Comparison of ENCODE assay signal across 1 cellular context in genomic region chr15:51622269-51623180, GRCh38.
TF ChIP-seq lines count a peak whose summit lies in the region.

Gene DMXL2, minus strand, starts transcription at chr15:51622771. Its CDS starts 226 bp downstream, at chr15:51622545.

TF ChIP-seq in K562, 482 proteins besides CTCF, POLR2A, EP300 and RAD21 (continued from another document and continues in another):
- TF ChIP-seq, protein P1, sequence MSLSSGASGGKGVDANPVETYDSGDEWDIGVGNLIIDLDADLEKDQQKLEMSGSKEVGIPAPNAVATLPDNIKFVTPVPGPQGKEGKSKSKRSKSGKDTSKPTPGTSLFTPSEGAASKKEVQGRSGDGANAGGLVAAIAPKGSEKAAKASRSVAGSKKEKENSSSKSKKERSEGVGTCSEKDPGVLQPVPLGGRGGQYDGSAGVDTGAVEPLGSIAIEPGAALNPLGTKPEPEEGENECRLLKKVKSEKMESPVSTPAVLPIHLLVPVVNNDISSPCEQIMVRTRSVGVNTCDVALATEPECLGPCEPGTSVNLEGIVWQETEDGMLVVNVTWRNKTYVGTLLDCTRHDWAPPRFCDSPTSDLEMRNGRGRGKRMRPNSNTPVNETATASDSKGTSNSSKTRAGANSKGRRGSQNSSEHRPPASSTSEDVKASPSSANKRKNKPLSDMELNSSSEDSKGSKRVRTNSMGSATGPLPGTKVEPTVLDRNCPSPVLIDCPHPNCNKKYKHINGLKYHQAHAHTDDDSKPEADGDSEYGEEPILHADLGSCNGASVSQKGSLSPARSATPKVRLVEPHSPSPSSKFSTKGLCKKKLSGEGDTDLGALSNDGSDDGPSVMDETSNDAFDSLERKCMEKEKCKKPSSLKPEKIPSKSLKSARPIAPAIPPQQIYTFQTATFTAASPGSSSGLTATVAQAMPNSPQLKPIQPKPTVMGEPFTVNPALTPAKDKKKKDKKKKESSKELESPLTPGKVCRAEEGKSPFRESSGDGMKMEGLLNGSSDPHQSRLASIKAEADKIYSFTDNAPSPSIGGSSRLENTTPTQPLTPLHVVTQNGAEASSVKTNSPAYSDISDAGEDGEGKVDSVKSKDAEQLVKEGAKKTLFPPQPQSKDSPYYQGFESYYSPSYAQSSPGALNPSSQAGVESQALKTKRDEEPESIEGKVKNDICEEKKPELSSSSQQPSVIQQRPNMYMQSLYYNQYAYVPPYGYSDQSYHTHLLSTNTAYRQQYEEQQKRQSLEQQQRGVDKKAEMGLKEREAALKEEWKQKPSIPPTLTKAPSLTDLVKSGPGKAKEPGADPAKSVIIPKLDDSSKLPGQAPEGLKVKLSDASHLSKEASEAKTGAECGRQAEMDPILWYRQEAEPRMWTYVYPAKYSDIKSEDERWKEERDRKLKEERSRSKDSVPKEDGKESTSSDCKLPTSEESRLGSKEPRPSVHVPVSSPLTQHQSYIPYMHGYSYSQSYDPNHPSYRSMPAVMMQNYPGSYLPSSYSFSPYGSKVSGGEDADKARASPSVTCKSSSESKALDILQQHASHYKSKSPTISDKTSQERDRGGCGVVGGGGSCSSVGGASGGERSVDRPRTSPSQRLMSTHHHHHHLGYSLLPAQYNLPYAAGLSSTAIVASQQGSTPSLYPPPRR (CRISPR knock-in tag; IDR thresholded peaks at IDR 0.05; ENCODE audit: borderline replicate concordance), result no peak
- TF ChIP-seq SMARCA5 (IDR thresholded peaks at IDR 0.05) (no peak), KLF10 (CRISPR knock-in tag; IDR thresholded peaks at IDR 0.05) (no peak), ZNF511 (CRISPR knock-in tag; IDR thresholded peaks at IDR 0.05) (0 out of 2 replicates have a peak, but pooled peaks have one; percentile 41), HINFP (tag; conservative IDR thresholded peaks at IDR 0.05; ENCODE audit: low read depth) (no peak), PML (IDR thresholded peaks at IDR 0.05; ENCODE audit: low read length) (no peak), RHOXF2B (CRISPR knock-in tag; conservative IDR thresholded peaks at IDR 0.05) (no peak), TSC22D4 (tag; IDR thresholded peaks at IDR 0.05) (no peak), ZNF431 (CRISPR knock-in tag; IDR thresholded peaks at IDR 0.05) (no peak), AFF4 (CRISPR knock-in tag; IDR thresholded peaks at IDR 0.05) (peak; percentile 59; the same call in 1 of the 2 replicates), HBP1 (CRISPR knock-in tag; IDR thresholded peaks at IDR 0.05) (no peak), HES1 (IDR thresholded peaks at IDR 0.05; ENCODE audit: low read depth) (no peak), RNF219 (CRISPR knock-in tag; IDR thresholded peaks at IDR 0.05) (no peak), ETV1 (tag; conservative IDR thresholded peaks at IDR 0.05; ENCODE audit: low read depth) (no peak), ZHX1 (conservative IDR thresholded peaks at IDR 0.05; ENCODE audit: low read length) (no peak), ELF4 (CRISPR knock-in tag; IDR thresholded peaks at IDR 0.05) (no peak), MXI1 (IDR thresholded peaks at IDR 0.05; ENCODE audit: low read depth, low read length) (no peak), NR2C2 (CRISPR knock-in tag; IDR thresholded peaks at IDR 0.05) (no peak), NR2C2 (tag; IDR thresholded peaks at IDR 0.05) (peak; percentile 73), ZBED1 (IDR thresholded peaks at IDR 0.05) (no peak), CEBPZ (IDR thresholded peaks at IDR 0.05; ENCODE audit: borderline replicate concordance, low read depth, low read length) (no peak), ZKSCAN8 (CRISPR knock-in tag; IDR thresholded peaks at IDR 0.05) (no peak), SMC3 (conservative IDR thresholded peaks at IDR 0.05; ENCODE audit: insufficient read depth, low read depth, low read length) (no peak), ZNF408 (CRISPR knock-in tag; IDR thresholded peaks at IDR 0.05; ENCODE audit: low read depth) (no peak), GTF2F1 (IDR thresholded peaks at IDR 0.05; ENCODE audit: low read depth, low read length) (no peak)
- TF ChIP-seq, protein P2, sequence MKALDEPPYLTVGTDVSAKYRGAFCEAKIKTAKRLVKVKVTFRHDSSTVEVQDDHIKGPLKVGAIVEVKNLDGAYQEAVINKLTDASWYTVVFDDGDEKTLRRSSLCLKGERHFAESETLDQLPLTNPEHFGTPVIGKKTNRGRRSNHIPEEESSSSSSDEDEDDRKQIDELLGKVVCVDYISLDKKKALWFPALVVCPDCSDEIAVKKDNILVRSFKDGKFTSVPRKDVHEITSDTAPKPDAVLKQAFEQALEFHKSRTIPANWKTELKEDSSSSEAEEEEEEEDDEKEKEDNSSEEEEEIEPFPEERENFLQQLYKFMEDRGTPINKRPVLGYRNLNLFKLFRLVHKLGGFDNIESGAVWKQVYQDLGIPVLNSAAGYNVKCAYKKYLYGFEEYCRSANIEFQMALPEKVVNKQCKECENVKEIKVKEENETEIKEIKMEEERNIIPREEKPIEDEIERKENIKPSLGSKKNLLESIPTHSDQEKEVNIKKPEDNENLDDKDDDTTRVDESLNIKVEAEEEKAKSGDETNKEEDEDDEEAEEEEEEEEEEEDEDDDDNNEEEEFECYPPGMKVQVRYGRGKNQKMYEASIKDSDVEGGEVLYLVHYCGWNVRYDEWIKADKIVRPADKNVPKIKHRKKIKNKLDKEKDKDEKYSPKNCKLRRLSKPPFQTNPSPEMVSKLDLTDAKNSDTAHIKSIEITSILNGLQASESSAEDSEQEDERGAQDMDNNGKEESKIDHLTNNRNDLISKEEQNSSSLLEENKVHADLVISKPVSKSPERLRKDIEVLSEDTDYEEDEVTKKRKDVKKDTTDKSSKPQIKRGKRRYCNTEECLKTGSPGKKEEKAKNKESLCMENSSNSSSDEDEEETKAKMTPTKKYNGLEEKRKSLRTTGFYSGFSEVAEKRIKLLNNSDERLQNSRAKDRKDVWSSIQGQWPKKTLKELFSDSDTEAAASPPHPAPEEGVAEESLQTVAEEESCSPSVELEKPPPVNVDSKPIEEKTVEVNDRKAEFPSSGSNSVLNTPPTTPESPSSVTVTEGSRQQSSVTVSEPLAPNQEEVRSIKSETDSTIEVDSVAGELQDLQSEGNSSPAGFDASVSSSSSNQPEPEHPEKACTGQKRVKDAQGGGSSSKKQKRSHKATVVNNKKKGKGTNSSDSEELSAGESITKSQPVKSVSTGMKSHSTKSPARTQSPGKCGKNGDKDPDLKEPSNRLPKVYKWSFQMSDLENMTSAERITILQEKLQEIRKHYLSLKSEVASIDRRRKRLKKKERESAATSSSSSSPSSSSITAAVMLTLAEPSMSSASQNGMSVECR (CRISPR knock-in tag; IDR thresholded peaks at IDR 0.05), result peak; percentile 33
